In the genomic region with DNA sequence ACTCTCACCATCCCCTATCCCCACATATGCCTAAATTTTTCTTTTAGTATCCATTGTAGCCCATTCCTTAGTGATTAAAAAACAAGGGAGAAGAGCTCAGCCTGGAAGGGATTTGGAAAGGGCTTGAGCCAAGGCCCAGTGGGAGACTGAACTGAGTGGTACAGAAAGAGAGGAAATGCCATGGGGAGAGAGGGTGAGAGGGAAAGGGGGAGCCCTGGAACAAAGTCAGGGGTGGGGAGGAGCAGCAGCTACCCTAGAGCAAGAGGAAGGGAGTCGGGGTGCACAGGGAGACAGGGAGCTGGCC, we compare ENCODE assay signal across 10 cellular contexts. TPM values are rescaled to one million over a fixed set of nuclear protein-coding genes. Genes with fewer than 3 reads are reported as not detected.
DNase-seq lines count a peak whose midpoint lies in the region; ATAC-seq and TF ChIP-seq lines count a peak whose summit lies in the region.
"Had no signal": no experiment of that assay in that cellular context is flagged by ENCODE, and none has a peak within 500 bp of the region (broad histone marks: within the 10 kb centered on the region; RNA-seq: fewer than 3 reads in every experiment).

No MANE protein-coding gene starts in this region.

- intact Hi-C loops in CD4-positive, alpha-beta memory T cell (cut with micrococcal nuclease), result loop anchor here (2.0 kb wide), 1 partner anchor 36 kb away; no protein-coding TSS in a partner anchor

- H3K27ac Mint-ChIP-seq in CD4-positive, alpha-beta memory T cell, result peak overlapping the region in 6 of 7 donors; percentile 37 to 91 (median 90)
- peak overlapping the region; percentile 99 for H3K27ac Mint-ChIP-seq in osteocyte (ENCODE audit: unreplicated experiment)

- peaks cover 8 to 34% of the 10 kb centered on the region in 2 donors for H3K36me3 Mint-ChIP-seq in CD4-positive, alpha-beta memory T cell
- H3K36me3 Mint-ChIP-seq in osteocyte (ENCODE audit: unreplicated experiment), result no peaks in the 10 kb centered on the region

- H3K27me3 ChIP-seq in CD4-positive, alpha-beta memory T cell (ENCODE audit: insufficient read depth, low read length), result no peaks in the 10 kb centered on the region
- H3K27me3 ChIP-seq in NT2/D1 (ENCODE audit: insufficient read depth, insufficient read length), result no peaks in the 10 kb centered on the region

- H3K27me3 Mint-ChIP-seq in CD4-positive, alpha-beta memory T cell, result no peaks in the 10 kb centered on the region
- no peaks in the 10 kb centered on the region for H3K27me3 Mint-ChIP-seq in osteocyte (ENCODE audit: unreplicated experiment)
- H3K27me3 Mint-ChIP-seq: stimulated activated naive CD8-positive, alpha-beta T cell treated with anti-CD3 and anti-CD28 coated beads, Interleukin-15, amount 100 ng/mL, for 72 hours had no signal

- H3K4me3 ChIP-seq in CD4-positive, alpha-beta memory T cell (ENCODE audit: low read length in 2 of 2), result no peak overlapping the region
- peak overlapping the region; percentile 42 for H3K4me3 ChIP-seq in NT2/D1 (ENCODE audit: insufficient read length, low read depth)
- H3K4me3 ChIP-seq in epithelial cell of esophagus (ENCODE audit: low read length), result peak overlapping the region; percentile 61

- H3K4me3 Mint-ChIP-seq in CD4-positive, alpha-beta memory T cell, result peak overlapping the region in 3 of 8 donors; percentile 40 to 83 (median 64)
- peak overlapping the region; percentile 86 for H3K4me3 Mint-ChIP-seq in osteocyte (ENCODE audit: unreplicated experiment)

- H3K9ac ChIP-seq in NT2/D1 (ENCODE audit: insufficient read length, low read depth), result peak overlapping the region; percentile 78

- ATAC-seq in GM21526 (IDR thresholded peaks at IDR 0.05; ENCODE audit: low FRiP score, unreplicated experiment) (no peak), GM21381 (IDR thresholded peaks at IDR 0.05; ENCODE audit: unreplicated experiment) (no peak), HG03135 (IDR thresholded peaks at IDR 0.05; ENCODE audit: unreplicated experiment) (no peak)

- H3K27ac ChIP-seq in CD4-positive, alpha-beta memory T cell (ENCODE audit: low read depth, low read length), result no peak overlapping the region

- TF ChIP-seq CTCF in epithelial cell of esophagus (IDR thresholded peaks at IDR 0.05; ENCODE audit: insufficient read depth, low read depth, low read length, missing control alignments) (no peak), osteocyte (IDR thresholded peaks at IDR 0.05) (no peak)

- no peaks in the 10 kb centered on the region for H3K9me3 Mint-ChIP-seq in CD4-positive, alpha-beta memory T cell
- H3K9me3 Mint-ChIP-seq in osteocyte (ENCODE audit: unreplicated experiment), result no peaks in the 10 kb centered on the region
- H3K9me3 Mint-ChIP-seq: stimulated activated naive CD8-positive, alpha-beta T cell treated with anti-CD3 and anti-CD28 coated beads, Interleukin-15, amount 100 ng/mL, for 72 hours had no signal

- CTCF ChIA-PET in CD4-positive, alpha-beta memory T cell (lab: Charles Lee; ENCODE audit: partially characterized antibody), result interaction anchor here (0.6 to 6.4 kb wide), 26 partner anchors 11 to 216 kb away, joined by 3 to 77 read pairs (median 5); a partner anchor contains a TSS

- peaks cover 36% of the 10 kb centered on the region for H3K4me1 ChIP-seq in CD4-positive, alpha-beta memory T cell (ENCODE audit: insufficient read depth, low read length)
- H3K4me1 ChIP-seq in NT2/D1 (ENCODE audit: insufficient read depth, insufficient read length), result peaks cover 23% of the 10 kb centered on the region

- no peak for DNase-seq in CD4-positive, alpha-beta memory T cell
- DNase-seq in NT2/D1 (ENCODE audit: low read depth, low spot score) (no peak), epithelial cell of esophagus (ENCODE audit: low read depth) (no peak), osteocyte (ENCODE audit: extremely low spot score, unreplicated experiment) (no peak), KBM-7 (no peak)
- DNase-seq: activated CD4-positive, CD25-positive, alpha-beta regulatory T cell had no signal

- no peaks in the 10 kb centered on the region for H3K36me3 ChIP-seq in CD4-positive, alpha-beta memory T cell (ENCODE audit: insufficient read depth, low read length)
- peaks cover 48% of the 10 kb centered on the region for H3K36me3 ChIP-seq in NT2/D1 (ENCODE audit: insufficient read depth, insufficient read length, low read length)

- no peaks in the 10 kb centered on the region for H3K9me3 ChIP-seq in CD4-positive, alpha-beta memory T cell (ENCODE audit: control insufficient read depth in 1 of 2, low read length in 2 of 2)
- H3K9me3 ChIP-seq in NT2/D1 (ENCODE audit: insufficient read depth, low read length), result no peaks in the 10 kb centered on the region

- POLR2A ChIA-PET in CD4-positive, alpha-beta memory T cell (lab: Charles Lee; ENCODE audit: partially characterized antibody), result interaction anchor here (0.5 to 17.5 kb wide), 10 partner anchors 10 to 188 kb away, joined by 3 to 280 read pairs (median 14); a partner anchor contains a TSS

- in situ Hi-C loops in KBM-7 (cut with MboI; ENCODE audit: low pct_unique_long_range_greater_than_20kb, low sequenced_read_pairs), result no loop called here

- peaks cover 27 to 44% (median 34%) of the 10 kb centered on the region in 4 donors for H3K4me1 Mint-ChIP-seq in CD4-positive, alpha-beta memory T cell
- H3K4me1 Mint-ChIP-seq in osteocyte (ENCODE audit: unreplicated experiment), result peaks cover 52% of the 10 kb centered on the region

RNA-seq across cellular contexts. Expression of a gene that starts 2.6 kb away (rescaled TPM):
- total RNA-seq in CD4-positive, alpha-beta memory T cell, result 10 to 100 TPM; 32.2 to 33.0 TPM
- 1 to 10 TPM in 1 of 2 donors, under 1 TPM in 1; 0.16 to 1.1 TPM for polyA plus RNA-seq in CD4-positive, alpha-beta memory T cell
- total RNA-seq in osteocyte, result 117 and 123 TPM in 2 replicates

RNA-seq across cellular contexts. Expression of a gene that starts 10.8 kb away (rescaled TPM):
- total RNA-seq in CD4-positive, alpha-beta memory T cell, result 100 to 1,000 TPM; 187 to 190 TPM
- 10 to 100 TPM; 28.4 to 35.8 TPM for polyA plus RNA-seq in CD4-positive, alpha-beta memory T cell
- total RNA-seq in osteocyte, result 21.5 and 24.1 TPM in 2 replicates

RNA-seq across cellular contexts. Expression of a gene that starts 18.4 kb away (rescaled TPM):
- not detected for total RNA-seq in CD4-positive, alpha-beta memory T cell
- polyA plus RNA-seq in CD4-positive, alpha-beta memory T cell, result not detected
- not detected in 2 replicates for total RNA-seq in osteocyte

RNA-seq across cellular contexts. Expression of a gene that starts 18.6 kb away (rescaled TPM):
- total RNA-seq in CD4-positive, alpha-beta memory T cell, result 100 to 1,000 TPM; 423 to 425 TPM
- 100 to 1,000 TPM; 155 to 244 TPM for polyA plus RNA-seq in CD4-positive, alpha-beta memory T cell
- total RNA-seq in osteocyte, result 287 and 309 TPM in 2 replicates

RNA-seq across cellular contexts. Expression of a gene that starts 20.6 kb away (rescaled TPM):
- 1 to 10 TPM; 8.3 to 9.1 TPM for total RNA-seq in CD4-positive, alpha-beta memory T cell
- polyA plus RNA-seq in CD4-positive, alpha-beta memory T cell, result 1 to 10 TPM; 4.1 to 4.2 TPM
- 9.0 and 11.3 TPM in 2 replicates for total RNA-seq in osteocyte

Comparison
In these comparisons a context has a peak if more than half of its experiments do, and no peak if none do; other contexts are left out.
1. H3K4me3 ChIP-seq: peak in NT2/D1 (single experiment) and epithelial cell of esophagus (single experiment); none in CD4-positive, alpha-beta memory T cell (0 of 2).